ENCODE assay signal across 15 cellular contexts in genomic region chr6:163120223-163120622, GRCh38.
DNase-seq lines count a peak whose midpoint lies in the region; ATAC-seq and TF ChIP-seq lines count a peak whose summit lies in the region.
"Had no signal": no experiment of that assay in that cellular context is flagged by ENCODE, and none has a peak within 500 bp of the region (broad histone marks: within the 10 kb centered on the region; RNA-seq: fewer than 3 reads in every experiment).

No MANE protein-coding gene starts in this region.

- no peak overlapping the region for H3K4me2 ChIP-seq in mammary epithelial cell (ENCODE audit: insufficient read depth, low read depth, low read length)

- no peaks in the 10 kb centered on the region for H3K4me1 ChIP-seq in mammary epithelial cell (ENCODE audit: insufficient read depth, low read length)
- H3K4me1 ChIP-seq: Caco-2 had no signal

- no peak for ATAC-seq in HG03196 (IDR thresholded peaks at IDR 0.05; ENCODE audit: unreplicated experiment)

- POLR2A ChIA-PET in MCF 10A (lab: Yijun Ruan, JAX), result no interaction called here

- BruUV-seq in MCF 10A (replicated peaks; lab: Mats Ljungman, UMichigan) (no TSS peak), mammary epithelial cell (replicated peaks; lab: Mats Ljungman, UMichigan) (no TSS peak)

- no peak overlapping the region for H3K27ac ChIP-seq in mammary epithelial cell (ENCODE audit: insufficient read depth, low read depth, low read length)

- H3K36me3 ChIP-seq in mammary epithelial cell (ENCODE audit: insufficient read depth, low read length), result no peaks in the 10 kb centered on the region

- no peaks in the 10 kb centered on the region for H3K9me3 Mint-ChIP-seq in MCF 10A (ENCODE audit: unreplicated experiment)

- no peak overlapping the region for H2AFZ ChIP-seq in mammary epithelial cell (ENCODE audit: low read depth, low read length)

- H3K27me3 Mint-ChIP-seq in MCF 10A (ENCODE audit: insufficient read depth, unreplicated experiment), result no peaks in the 10 kb centered on the region

- H3K4me3 Mint-ChIP-seq in MCF 10A (ENCODE audit: unreplicated experiment), result no peak overlapping the region
- H3K4me3 Mint-ChIP-seq: CD14-positive monocyte had no signal

- intact Hi-C loops in MCF 10A (cut with micrococcal nuclease) (no loop called here), mammary epithelial cell (cut with micrococcal nuclease) (no loop called here)

- peaks cover 12% of the 10 kb centered on the region for H3K9me3 ChIP-seq in mammary epithelial cell (replicated peaks; ENCODE audit: insufficient read depth, low read length)
- H3K9me3 ChIP-seq: Caco-2 had no signal

- TF ChIP-seq CTCF in MCF 10A (IDR thresholded peaks at IDR 0.05; ENCODE audit: unreplicated experiment) (no peak), mammary epithelial cell (conservative IDR thresholded peaks at IDR 0.05 in 1 of 2, IDR thresholded peaks at IDR 0.05 in 1 of 2; ENCODE audit: extremely low read depth in 1 of 2, insufficient read depth in 1 of 2, low read depth in 1 of 2, low read length in 2 of 2) (no peak), retinal pigment epithelial cell (conservative IDR thresholded peaks at IDR 0.05; ENCODE audit: low read depth, low read length) (peak; percentile 7)

- peak; percentile 8 for DNase-seq in MCF 10A (ENCODE audit: unreplicated experiment)
- no peak for DNase-seq in mammary epithelial cell
- peak; percentile 3 for DNase-seq in KBM-7
- peak; percentile 7 for DNase-seq in RPMI8226
- no peak for DNase-seq in retinal pigment epithelial cell (ENCODE audit: low read depth)
- DNase-seq in NCI-H146 (lab: John Stamatoyannopoulos, UW), result no peak
- DNase-seq in foreskin melanocyte, result no peak
- DNase-seq: Caco-2, Kasumi-1, NCI-H1436 treated with DMSO at 0.1 percent for 48 hours, NCI-H2081 treated with DMSO at 0.1 percent for 48 hours, NCI-H226, NCI-H526 treated with DMSO at 0.1 percent for 48 hours had no signal

- CTCF ChIA-PET in MCF 10A (lab: Yijun Ruan, JAX) (interaction anchor here (0.6 to 1.6 kb wide), 4 partner anchors 12 to 51 kb away, joined by 3 to 5 read pairs (median 4); no protein-coding TSS in a partner anchor), mammary epithelial cell (lab: Charles Lee; ENCODE audit: low non-redundant PET) (no interaction called here)

- no peaks in the 10 kb centered on the region for H3K27me3 ChIP-seq in mammary epithelial cell (ENCODE audit: insufficient read depth, low read length)

- H3K36me3 Mint-ChIP-seq in MCF 10A (ENCODE audit: insufficient read depth, unreplicated experiment), result no peaks in the 10 kb centered on the region
- H3K36me3 Mint-ChIP-seq: CD14-positive monocyte had no signal

- H3K27ac Mint-ChIP-seq in MCF 10A (ENCODE audit: low read depth, unreplicated experiment), result no peak overlapping the region
- H3K27ac Mint-ChIP-seq: CD14-positive monocyte had no signal

- H3K79me2 ChIP-seq in mammary epithelial cell (ENCODE audit: insufficient read depth, low read length), result no peaks in the 10 kb centered on the region

- in situ Hi-C loops in mammary epithelial cell (cut with MboI; ENCODE audit: low sequenced_read_pairs in 2 of 2), result no loop called here
- in situ Hi-C loops in KBM-7 (cut with MboI; ENCODE audit: low pct_unique_long_range_greater_than_20kb, low sequenced_read_pairs), result no loop called here

- H3K9ac ChIP-seq in mammary epithelial cell (ENCODE audit: insufficient read depth, low read length), result no peak overlapping the region

- H3K4me3 ChIP-seq in mammary epithelial cell (replicated peaks in 1 of 3; ENCODE audit: insufficient read depth in 1 of 3, low read depth in 2 of 3, low read length in 3 of 3), result no peak overlapping the region
- H3K4me3 ChIP-seq in retinal pigment epithelial cell (ENCODE audit: low read length), result no peak overlapping the region

- 44% methylated on average over 3 of the region's 3 CpGs for WGBS in mammary epithelial cell (ENCODE audit: low coverage, missing lambda C conversion rate)

- dilution Hi-C loops in mammary epithelial cell (cut with HindIII; ENCODE audit: low sequenced_read_pairs), result no loop called here

- no peaks in the 10 kb centered on the region for H4K20me1 ChIP-seq in mammary epithelial cell (ENCODE audit: insufficient read depth, low read length)

- no peaks in the 10 kb centered on the region for H3K4me1 Mint-ChIP-seq in MCF 10A (ENCODE audit: insufficient read depth, unreplicated experiment)

Comparison
In these comparisons a context has a peak if more than half of its experiments do, and no peak if none do; other contexts are left out.
1. DNase-seq: peak in MCF 10A (single experiment), KBM-7 (single experiment) and RPMI8226 (single experiment); none in mammary epithelial cell (single experiment), retinal pigment epithelial cell (single experiment), NCI-H146 (single experiment) and foreskin melanocyte (single experiment).